Comparison of ENCODE assay signal across 1 cellular context in genomic region chr9:87546704-87547103, GRCh38.
TF ChIP-seq lines count a peak whose summit lies in the region.

No MANE protein-coding gene starts in this region.

TF ChIP-seq in A549, 52 proteins besides CTCF, POLR2A, EP300 and RAD21 (continued from another document):
- TF ChIP-seq HES2 (IDR thresholded peaks at IDR 0.05), result no peak
TF ChIP-seq in A549: peak in this region for 0.
